ENCODE assay signal across 2 cellular contexts in the genomic region with DNA sequence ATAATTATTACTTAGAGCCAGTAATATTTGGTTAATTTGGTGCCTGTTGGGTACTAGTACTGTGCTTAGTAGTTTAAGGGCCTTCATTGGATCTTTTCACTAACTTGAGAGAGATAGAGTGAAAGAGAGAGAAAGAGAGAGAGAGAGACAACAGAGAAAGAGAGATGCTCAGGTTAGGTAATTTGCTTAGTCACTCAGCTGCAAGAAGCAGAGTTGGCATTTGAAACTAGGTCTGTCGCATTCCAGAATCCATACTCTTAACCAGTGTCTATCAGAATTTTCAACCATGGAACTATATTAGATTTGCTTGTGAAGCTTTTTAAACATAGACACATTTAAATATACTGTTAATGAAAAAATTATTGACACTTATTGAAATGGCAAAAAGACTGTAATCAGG.
TF ChIP-seq lines count a peak whose summit lies in the region.

No MANE protein-coding gene starts in this region.

TF ChIP-seq in GM23338, 12 proteins besides CTCF, POLR2A, EP300 and RAD21 (continues in another document):
- TF ChIP-seq POLR2AphosphoS5 (IDR thresholded peaks at IDR 0.05; ENCODE audit: low read depth): no peak
- no peak for TF ChIP-seq ZNF331 (CRISPR knock-in tag; IDR thresholded peaks at IDR 0.05; ENCODE audit: low read depth)
- TF ChIP-seq, protein P1, sequence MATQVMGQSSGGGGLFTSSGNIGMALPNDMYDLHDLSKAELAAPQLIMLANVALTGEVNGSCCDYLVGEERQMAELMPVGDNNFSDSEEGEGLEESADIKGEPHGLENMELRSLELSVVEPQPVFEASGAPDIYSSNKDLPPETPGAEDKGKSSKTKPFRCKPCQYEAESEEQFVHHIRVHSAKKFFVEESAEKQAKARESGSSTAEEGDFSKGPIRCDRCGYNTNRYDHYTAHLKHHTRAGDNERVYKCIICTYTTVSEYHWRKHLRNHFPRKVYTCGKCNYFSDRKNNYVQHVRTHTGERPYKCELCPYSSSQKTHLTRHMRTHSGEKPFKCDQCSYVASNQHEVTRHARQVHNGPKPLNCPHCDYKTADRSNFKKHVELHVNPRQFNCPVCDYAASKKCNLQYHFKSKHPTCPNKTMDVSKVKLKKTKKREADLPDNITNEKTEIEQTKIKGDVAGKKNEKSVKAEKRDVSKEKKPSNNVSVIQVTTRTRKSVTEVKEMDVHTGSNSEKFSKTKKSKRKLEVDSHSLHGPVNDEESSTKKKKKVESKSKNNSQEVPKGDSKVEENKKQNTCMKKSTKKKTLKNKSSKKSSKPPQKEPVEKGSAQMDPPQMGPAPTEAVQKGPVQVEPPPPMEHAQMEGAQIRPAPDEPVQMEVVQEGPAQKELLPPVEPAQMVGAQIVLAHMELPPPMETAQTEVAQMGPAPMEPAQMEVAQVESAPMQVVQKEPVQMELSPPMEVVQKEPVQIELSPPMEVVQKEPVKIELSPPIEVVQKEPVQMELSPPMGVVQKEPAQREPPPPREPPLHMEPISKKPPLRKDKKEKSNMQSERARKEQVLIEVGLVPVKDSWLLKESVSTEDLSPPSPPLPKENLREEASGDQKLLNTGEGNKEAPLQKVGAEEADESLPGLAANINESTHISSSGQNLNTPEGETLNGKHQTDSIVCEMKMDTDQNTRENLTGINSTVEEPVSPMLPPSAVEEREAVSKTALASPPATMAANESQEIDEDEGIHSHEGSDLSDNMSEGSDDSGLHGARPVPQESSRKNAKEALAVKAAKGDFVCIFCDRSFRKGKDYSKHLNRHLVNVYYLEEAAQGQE (IDR thresholded peaks at IDR 0.05; ENCODE audit: unreplicated experiment): no peak
- no peak for TF ChIP-seq CREB1 (CRISPR knock-in tag; IDR thresholded peaks at IDR 0.05; ENCODE audit: low read depth)
- TF ChIP-seq, protein P2, sequence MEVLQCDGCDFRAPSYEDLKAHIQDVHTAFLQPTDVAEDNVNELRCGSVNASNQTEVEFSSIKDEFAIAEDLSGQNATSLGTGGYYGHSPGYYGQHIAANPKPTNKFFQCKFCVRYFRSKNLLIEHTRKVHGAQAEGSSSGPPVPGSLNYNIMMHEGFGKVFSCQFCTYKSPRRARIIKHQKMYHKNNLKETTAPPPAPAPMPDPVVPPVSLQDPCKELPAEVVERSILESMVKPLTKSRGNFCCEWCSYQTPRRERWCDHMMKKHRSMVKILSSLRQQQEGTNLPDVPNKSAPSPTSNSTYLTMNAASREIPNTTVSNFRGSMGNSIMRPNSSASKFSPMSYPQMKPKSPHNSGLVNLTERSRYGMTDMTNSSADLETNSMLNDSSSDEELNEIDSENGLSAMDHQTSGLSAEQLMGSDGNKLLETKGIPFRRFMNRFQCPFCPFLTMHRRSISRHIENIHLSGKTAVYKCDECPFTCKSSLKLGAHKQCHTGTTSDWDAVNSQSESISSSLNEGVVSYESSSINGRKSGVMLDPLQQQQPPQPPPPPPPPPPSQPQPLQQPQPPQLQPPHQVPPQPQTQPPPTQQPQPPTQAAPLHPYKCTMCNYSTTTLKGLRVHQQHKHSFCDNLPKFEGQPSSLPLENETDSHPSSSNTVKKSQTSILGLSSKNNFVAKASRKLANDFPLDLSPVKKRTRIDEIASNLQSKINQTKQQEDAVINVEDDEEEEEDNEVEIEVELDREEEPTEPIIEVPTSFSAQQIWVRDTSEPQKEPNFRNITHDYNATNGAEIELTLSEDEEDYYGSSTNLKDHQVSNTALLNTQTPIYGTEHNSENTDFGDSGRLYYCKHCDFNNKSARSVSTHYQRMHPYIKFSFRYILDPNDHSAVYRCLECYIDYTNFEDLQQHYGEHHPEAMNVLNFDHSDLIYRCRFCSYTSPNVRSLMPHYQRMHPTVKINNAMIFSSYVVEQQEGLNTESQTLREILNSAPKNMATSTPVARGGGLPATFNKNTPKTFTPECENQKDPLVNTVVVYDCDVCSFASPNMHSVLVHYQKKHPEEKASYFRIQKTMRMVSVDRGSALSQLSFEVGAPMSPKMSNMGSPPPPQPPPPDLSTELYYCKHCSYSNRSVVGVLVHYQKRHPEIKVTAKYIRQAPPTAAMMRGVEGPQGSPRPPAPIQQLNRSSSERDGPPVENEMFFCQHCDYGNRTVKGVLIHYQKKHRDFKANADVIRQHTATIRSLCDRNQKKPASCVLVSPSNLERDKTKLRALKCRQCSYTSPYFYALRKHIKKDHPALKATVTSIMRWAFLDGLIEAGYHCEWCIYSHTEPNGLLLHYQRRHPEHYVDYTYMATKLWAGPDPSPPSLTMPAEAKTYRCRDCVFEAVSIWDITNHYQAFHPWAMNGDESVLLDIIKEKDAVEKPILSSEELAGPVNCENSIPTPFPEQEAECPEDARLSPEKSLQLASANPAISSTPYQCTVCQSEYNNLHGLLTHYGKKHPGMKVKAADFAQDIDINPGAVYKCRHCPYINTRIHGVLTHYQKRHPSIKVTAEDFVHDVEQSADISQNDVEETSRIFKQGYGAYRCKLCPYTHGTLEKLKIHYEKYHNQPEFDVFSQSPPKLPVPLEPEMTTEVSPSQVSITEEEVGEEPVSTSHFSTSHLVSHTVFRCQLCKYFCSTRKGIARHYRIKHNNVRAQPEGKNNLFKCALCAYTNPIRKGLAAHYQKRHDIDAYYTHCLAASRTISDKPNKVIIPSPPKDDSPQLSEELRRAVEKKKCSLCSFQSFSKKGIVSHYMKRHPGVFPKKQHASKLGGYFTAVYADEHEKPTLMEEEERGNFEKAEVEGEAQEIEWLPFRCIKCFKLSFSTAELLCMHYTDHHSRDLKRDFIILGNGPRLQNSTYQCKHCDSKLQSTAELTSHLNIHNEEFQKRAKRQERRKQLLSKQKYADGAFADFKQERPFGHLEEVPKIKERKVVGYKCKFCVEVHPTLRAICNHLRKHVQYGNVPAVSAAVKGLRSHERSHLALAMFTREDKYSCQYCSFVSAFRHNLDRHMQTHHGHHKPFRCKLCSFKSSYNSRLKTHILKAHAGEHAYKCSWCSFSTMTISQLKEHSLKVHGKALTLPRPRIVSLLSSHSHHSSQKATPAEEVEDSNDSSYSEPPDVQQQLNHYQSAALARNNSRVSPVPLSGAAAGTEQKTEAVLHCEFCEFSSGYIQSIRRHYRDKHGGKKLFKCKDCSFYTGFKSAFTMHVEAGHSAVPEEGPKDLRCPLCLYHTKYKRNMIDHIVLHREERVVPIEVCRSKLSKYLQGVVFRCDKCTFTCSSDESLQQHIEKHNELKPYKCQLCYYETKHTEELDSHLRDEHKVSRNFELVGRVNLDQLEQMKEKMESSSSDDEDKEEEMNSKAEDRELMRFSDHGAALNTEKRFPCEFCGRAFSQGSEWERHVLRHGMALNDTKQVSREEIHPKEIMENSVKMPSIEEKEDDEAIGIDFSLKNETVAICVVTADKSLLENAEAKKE (CRISPR knock-in tag; IDR thresholded peaks at IDR 0.05): no peak
- no peak for TF ChIP-seq JUNB (IDR thresholded peaks at IDR 0.05; ENCODE audit: unreplicated experiment)
- TF ChIP-seq, protein P3, sequence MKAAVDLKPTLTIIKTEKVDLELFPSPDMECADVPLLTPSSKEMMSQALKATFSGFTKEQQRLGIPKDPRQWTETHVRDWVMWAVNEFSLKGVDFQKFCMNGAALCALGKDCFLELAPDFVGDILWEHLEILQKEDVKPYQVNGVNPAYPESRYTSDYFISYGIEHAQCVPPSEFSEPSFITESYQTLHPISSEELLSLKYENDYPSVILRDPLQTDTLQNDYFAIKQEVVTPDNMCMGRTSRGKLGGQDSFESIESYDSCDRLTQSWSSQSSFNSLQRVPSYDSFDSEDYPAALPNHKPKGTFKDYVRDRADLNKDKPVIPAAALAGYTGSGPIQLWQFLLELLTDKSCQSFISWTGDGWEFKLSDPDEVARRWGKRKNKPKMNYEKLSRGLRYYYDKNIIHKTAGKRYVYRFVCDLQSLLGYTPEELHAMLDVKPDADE (IDR thresholded peaks at IDR 0.05): no peak
- TF ChIP-seq EZH2phosphoT487 (IDR thresholded peaks at IDR 0.05; ENCODE audit: unreplicated experiment): no peak
- TF ChIP-seq NANOG (IDR thresholded peaks at IDR 0.05; ENCODE audit: borderline replicate concordance): no peak
- no peak for TF ChIP-seq STAT1 (IDR thresholded peaks at IDR 0.05; ENCODE audit: unreplicated experiment)

TF ChIP-seq in endothelial cell of umbilical vein, 7 proteins besides CTCF, POLR2A, EP300 and RAD21:
- TF ChIP-seq, protein P4, sequence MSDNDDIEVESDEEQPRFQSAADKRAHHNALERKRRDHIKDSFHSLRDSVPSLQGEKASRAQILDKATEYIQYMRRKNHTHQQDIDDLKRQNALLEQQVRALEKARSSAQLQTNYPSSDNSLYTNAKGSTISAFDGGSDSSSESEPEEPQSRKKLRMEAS (IDR thresholded peaks at IDR 0.05; ENCODE audit: insufficient read depth, insufficient read length): no peak
- no peak for TF ChIP-seq MYC (IDR thresholded peaks at IDR 0.05; ENCODE audit: low read depth, low read length)
- no peak for TF ChIP-seq EZH2 (IDR thresholded peaks at IDR 0.05; ENCODE audit: borderline replicate concordance, low read depth, low read length, severe bottlenecking)
- TF ChIP-seq POLR2AphosphoS5 (IDR thresholded peaks at IDR 0.05; ENCODE audit: insufficient read depth, low read depth, low read length): no peak
- no peak for TF ChIP-seq JUN (IDR thresholded peaks at IDR 0.05; ENCODE audit: borderline replicate concordance, insufficient read depth, insufficient read length, low read depth)
- no peak for TF ChIP-seq GATA2 (IDR thresholded peaks at IDR 0.05; ENCODE audit: insufficient read depth, insufficient read length, low read depth, low read length)
- no peak for TF ChIP-seq FOS (IDR thresholded peaks at IDR 0.05; ENCODE audit: borderline replicate concordance, insufficient read depth, low read length)
TF ChIP-seq in endothelial cell of umbilical vein: peak in this region for 0.
